1 cellular context compared by ENCODE assay signal in the genomic region with DNA sequence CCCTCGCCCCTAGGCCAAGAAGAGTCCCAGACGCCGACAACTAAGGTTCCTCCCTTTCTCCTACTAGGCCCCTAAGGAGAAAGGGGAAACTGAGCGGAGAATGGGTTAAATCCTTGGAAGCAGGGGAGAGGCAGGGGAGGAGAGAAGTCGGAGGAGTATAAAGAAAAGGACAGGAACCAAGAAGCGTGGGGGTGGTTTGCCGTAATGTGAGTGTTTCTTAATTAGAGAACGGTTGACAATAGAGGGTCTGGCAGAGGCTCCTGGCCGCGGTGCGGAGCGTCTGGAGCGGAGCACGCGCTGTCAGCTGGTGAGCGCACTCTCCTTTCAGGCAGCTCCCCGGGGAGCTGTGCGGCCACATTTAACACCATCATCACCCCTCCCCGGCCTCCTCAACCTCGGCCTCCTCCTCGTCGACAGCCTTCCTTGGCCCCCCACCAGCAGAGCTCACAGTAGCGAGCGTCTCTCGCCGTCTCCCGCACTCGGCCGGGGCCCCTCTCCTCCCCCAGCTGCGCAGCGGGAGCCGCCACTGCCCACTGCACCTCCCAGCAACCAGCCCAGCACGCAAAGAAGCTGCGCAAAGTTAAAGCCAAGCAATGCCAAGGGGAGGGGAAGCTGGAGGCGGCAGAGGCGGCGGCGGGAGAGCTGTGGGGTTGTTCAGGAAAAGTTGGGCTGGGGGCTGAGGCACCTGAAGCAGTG.
TF ChIP-seq lines count a peak whose summit lies in the region.

No MANE protein-coding gene starts in this region.

TF ChIP-seq in WTC11, 78 proteins besides CTCF, POLR2A, EP300 and RAD21 (continued from another document):
- TF ChIP-seq, protein P1, sequence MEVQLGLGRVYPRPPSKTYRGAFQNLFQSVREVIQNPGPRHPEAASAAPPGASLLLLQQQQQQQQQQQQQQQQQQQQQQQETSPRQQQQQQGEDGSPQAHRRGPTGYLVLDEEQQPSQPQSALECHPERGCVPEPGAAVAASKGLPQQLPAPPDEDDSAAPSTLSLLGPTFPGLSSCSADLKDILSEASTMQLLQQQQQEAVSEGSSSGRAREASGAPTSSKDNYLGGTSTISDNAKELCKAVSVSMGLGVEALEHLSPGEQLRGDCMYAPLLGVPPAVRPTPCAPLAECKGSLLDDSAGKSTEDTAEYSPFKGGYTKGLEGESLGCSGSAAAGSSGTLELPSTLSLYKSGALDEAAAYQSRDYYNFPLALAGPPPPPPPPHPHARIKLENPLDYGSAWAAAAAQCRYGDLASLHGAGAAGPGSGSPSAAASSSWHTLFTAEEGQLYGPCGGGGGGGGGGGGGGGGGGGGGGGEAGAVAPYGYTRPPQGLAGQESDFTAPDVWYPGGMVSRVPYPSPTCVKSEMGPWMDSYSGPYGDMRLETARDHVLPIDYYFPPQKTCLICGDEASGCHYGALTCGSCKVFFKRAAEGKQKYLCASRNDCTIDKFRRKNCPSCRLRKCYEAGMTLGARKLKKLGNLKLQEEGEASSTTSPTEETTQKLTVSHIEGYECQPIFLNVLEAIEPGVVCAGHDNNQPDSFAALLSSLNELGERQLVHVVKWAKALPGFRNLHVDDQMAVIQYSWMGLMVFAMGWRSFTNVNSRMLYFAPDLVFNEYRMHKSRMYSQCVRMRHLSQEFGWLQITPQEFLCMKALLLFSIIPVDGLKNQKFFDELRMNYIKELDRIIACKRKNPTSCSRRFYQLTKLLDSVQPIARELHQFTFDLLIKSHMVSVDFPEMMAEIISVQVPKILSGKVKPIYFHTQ (CRISPR knock-in tag; IDR thresholded peaks at IDR 0.05): no peak
- TF ChIP-seq OVOL2 (CRISPR knock-in tag; IDR thresholded peaks at IDR 0.05; ENCODE audit: borderline replicate concordance): no peak
- TF ChIP-seq, protein P2, sequence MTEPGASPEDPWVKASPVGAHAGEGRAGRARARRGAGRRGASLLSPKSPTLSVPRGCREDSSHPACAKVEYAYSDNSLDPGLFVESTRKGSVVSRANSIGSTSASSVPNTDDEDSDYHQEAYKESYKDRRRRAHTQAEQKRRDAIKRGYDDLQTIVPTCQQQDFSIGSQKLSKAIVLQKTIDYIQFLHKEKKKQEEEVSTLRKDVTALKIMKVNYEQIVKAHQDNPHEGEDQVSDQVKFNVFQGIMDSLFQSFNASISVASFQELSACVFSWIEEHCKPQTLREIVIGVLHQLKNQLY (CRISPR knock-in tag; IDR thresholded peaks at IDR 0.05): no peak
- no peak for TF ChIP-seq TCF7 (CRISPR knock-in tag; IDR thresholded peaks at IDR 0.05; ENCODE audit: low read depth)
- TF ChIP-seq MYBL2 (CRISPR knock-in tag; IDR thresholded peaks at IDR 0.05): no peak
- TF ChIP-seq, protein P3, sequence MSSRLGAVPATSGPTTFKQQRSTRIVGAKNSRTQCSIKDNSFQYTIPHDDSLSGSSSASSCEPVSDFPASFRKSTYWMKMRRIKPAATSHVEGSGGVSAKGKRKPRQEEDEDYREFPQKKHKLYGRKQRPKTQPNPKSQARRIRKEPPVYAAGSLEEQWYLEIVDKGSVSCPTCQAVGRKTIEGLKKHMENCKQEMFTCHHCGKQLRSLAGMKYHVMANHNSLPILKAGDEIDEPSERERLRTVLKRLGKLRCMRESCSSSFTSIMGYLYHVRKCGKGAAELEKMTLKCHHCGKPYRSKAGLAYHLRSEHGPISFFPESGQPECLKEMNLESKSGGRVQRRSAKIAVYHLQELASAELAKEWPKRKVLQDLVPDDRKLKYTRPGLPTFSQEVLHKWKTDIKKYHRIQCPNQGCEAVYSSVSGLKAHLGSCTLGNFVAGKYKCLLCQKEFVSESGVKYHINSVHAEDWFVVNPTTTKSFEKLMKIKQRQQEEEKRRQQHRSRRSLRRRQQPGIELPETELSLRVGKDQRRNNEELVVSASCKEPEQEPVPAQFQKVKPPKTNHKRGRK (CRISPR knock-in tag; IDR thresholded peaks at IDR 0.05; ENCODE audit: borderline replicate concordance): no peak
- TF ChIP-seq ETV6 (CRISPR knock-in tag; IDR thresholded peaks at IDR 0.05): no peak
- TF ChIP-seq, protein P4, sequence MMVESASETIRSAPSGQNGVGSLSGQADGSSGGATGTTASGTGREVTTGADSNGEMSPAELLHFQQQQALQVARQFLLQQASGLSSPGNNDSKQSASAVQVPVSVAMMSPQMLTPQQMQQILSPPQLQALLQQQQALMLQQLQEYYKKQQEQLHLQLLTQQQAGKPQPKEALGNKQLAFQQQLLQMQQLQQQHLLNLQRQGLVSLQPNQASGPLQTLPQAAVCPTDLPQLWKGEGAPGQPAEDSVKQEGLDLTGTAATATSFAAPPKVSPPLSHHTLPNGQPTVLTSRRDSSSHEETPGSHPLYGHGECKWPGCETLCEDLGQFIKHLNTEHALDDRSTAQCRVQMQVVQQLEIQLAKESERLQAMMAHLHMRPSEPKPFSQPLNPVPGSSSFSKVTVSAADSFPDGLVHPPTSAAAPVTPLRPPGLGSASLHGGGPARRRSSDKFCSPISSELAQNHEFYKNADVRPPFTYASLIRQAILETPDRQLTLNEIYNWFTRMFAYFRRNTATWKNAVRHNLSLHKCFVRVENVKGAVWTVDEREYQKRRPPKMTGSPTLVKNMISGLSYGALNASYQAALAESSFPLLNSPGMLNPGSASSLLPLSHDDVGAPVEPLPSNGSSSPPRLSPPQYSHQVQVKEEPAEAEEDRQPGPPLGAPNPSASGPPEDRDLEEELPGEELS (CRISPR knock-in tag; IDR thresholded peaks at IDR 0.05): no peak
- TF ChIP-seq, protein P5, sequence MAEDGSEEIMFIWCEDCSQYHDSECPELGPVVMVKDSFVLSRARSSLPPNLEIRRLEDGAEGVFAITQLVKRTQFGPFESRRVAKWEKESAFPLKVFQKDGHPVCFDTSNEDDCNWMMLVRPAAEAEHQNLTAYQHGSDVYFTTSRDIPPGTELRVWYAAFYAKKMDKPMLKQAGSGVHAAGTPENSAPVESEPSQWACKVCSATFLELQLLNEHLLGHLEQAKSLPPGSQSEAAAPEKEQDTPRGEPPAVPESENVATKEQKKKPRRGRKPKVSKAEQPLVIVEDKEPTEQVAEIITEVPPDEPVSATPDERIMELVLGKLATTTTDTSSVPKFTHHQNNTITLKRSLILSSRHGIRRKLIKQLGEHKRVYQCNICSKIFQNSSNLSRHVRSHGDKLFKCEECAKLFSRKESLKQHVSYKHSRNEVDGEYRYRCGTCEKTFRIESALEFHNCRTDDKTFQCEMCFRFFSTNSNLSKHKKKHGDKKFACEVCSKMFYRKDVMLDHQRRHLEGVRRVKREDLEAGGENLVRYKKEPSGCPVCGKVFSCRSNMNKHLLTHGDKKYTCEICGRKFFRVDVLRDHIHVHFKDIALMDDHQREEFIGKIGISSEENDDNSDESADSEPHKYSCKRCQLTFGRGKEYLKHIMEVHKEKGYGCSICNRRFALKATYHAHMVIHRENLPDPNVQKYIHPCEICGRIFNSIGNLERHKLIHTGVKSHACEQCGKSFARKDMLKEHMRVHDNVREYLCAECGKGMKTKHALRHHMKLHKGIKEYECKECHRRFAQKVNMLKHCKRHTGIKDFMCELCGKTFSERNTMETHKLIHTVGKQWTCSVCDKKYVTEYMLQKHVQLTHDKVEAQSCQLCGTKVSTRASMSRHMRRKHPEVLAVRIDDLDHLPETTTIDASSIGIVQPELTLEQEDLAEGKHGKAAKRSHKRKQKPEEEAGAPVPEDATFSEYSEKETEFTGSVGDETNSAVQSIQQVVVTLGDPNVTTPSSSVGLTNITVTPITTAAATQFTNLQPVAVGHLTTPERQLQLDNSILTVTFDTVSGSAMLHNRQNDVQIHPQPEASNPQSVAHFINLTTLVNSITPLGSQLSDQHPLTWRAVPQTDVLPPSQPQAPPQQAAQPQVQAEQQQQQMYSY (CRISPR knock-in tag; IDR thresholded peaks at IDR 0.05): no peak
- TF ChIP-seq, protein P6, sequence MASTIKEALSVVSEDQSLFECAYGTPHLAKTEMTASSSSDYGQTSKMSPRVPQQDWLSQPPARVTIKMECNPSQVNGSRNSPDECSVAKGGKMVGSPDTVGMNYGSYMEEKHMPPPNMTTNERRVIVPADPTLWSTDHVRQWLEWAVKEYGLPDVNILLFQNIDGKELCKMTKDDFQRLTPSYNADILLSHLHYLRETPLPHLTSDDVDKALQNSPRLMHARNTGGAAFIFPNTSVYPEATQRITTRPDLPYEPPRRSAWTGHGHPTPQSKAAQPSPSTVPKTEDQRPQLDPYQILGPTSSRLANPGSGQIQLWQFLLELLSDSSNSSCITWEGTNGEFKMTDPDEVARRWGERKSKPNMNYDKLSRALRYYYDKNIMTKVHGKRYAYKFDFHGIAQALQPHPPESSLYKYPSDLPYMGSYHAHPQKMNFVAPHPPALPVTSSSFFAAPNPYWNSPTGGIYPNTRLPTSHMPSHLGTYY (CRISPR knock-in tag; IDR thresholded peaks at IDR 0.05): no peak
- TF ChIP-seq, protein P7, sequence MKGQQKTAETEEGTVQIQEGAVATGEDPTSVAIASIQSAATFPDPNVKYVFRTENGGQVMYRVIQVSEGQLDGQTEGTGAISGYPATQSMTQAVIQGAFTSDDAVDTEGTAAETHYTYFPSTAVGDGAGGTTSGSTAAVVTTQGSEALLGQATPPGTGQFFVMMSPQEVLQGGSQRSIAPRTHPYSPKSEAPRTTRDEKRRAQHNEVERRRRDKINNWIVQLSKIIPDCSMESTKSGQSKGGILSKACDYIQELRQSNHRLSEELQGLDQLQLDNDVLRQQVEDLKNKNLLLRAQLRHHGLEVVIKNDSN (CRISPR knock-in tag; IDR thresholded peaks at IDR 0.05): no peak
- TF ChIP-seq PRRX2 (CRISPR knock-in tag; IDR thresholded peaks at IDR 0.05): no peak
- TF ChIP-seq, protein P8, sequence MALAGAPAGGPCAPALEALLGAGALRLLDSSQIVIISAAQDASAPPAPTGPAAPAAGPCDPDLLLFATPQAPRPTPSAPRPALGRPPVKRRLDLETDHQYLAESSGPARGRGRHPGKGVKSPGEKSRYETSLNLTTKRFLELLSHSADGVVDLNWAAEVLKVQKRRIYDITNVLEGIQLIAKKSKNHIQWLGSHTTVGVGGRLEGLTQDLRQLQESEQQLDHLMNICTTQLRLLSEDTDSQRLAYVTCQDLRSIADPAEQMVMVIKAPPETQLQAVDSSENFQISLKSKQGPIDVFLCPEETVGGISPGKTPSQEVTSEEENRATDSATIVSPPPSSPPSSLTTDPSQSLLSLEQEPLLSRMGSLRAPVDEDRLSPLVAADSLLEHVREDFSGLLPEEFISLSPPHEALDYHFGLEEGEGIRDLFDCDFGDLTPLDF (CRISPR knock-in tag; IDR thresholded peaks at IDR 0.05): no peak
- no peak for TF ChIP-seq JAZF1 (CRISPR knock-in tag; IDR thresholded peaks at IDR 0.05)
- TF ChIP-seq, protein P9, sequence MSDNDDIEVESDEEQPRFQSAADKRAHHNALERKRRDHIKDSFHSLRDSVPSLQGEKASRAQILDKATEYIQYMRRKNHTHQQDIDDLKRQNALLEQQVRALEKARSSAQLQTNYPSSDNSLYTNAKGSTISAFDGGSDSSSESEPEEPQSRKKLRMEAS (CRISPR knock-in tag; IDR thresholded peaks at IDR 0.05): peak; percentile 61; the same call in 1 of the 2 replicates
- TF ChIP-seq ELF4 (CRISPR knock-in tag; IDR thresholded peaks at IDR 0.05; ENCODE audit: low read depth): no peak
- TF ChIP-seq ZNF423 (CRISPR knock-in tag; IDR thresholded peaks at IDR 0.05): peak; percentile 36
- TF ChIP-seq, protein P10, sequence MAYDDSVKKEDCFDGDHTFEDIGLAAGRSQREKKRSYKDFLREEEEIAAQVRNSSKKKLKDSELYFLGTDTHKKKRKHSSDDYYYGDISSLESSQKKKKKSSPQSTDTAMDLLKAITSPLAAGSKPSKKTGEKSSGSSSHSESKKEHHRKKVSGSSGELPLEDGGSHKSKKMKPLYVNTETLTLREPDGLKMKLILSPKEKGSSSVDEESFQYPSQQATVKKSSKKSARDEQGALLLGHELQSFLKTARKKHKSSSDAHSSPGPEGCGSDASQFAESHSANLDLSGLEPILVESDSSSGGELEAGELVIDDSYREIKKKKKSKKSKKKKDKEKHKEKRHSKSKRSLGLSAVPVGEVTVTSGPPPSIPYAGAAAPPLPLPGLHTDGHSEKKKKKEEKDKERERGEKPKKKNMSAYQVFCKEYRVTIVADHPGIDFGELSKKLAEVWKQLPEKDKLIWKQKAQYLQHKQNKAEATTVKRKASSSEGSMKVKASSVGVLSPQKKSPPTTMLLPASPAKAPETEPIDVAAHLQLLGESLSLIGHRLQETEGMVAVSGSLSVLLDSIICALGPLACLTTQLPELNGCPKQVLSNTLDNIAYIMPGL (CRISPR knock-in tag; IDR thresholded peaks at IDR 0.05): 0 out of 2 replicates have a peak, but pooled peaks have one; percentile 43
- no peak for TF ChIP-seq SP1 (CRISPR knock-in tag; conservative IDR thresholded peaks at IDR 0.05)
- TF ChIP-seq ZNF396 (CRISPR knock-in tag; IDR thresholded peaks at IDR 0.05; ENCODE audit: borderline replicate concordance): no peak
